Comparison of ENCODE assay signal across 1 cellular context in the genomic region with DNA sequence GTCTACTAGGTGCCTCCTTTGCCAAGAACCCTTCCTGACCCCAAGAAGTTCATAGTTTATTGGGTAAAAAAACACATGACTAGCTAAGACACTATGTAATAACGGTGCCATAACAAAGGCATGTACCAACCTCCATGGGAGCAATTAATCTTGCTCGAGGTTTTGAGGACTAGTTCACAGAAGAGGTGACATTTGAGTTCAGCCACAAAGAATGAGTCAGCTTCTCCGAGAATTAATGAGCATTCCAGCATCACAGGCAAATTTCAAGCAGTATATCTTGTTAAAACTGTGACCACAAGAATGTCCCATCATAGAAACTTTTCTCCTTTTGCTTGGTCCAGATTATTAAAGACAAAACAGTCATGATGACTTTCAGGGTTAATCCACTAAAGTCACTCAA.
TF ChIP-seq lines count a peak whose summit lies in the region.

No MANE protein-coding gene starts in this region.

TF ChIP-seq in SK-N-SH, 30 proteins besides CTCF, POLR2A, EP300 and RAD21 (continued from another document):
- TF ChIP-seq NFIC (IDR thresholded peaks at IDR 0.05; ENCODE audit: borderline replicate concordance) (peak; percentile 56; the same call in 1 of the 2 replicates), RFX5 (IDR thresholded peaks at IDR 0.05; ENCODE audit: low read length) (no peak), FOXM1 (IDR thresholded peaks at IDR 0.05; ENCODE audit: low read depth) (0 out of 2 replicates have a peak, but pooled peaks have one; percentile 58), SMC3 (IDR thresholded peaks at IDR 0.05; ENCODE audit: low read depth, low read length) (no peak), CHD2 (IDR thresholded peaks at IDR 0.05; ENCODE audit: low read length, partially characterized antibody) (no peak), FOXJ3 (CRISPR knock-in tag; IDR thresholded peaks at IDR 0.05) (no peak), EZH2phosphoT487 (IDR thresholded peaks at IDR 0.05; ENCODE audit: borderline replicate concordance, low read depth) (no peak), ELF1 (IDR thresholded peaks at IDR 0.05) (no peak), GABPA (IDR thresholded peaks at IDR 0.05; ENCODE audit: low read depth) (no peak), MXI1 (IDR thresholded peaks at IDR 0.05; ENCODE audit: low read depth, low read length) (no peak), RXRA (IDR thresholded peaks at IDR 0.05; ENCODE audit: borderline replicate concordance, low read depth) (peak; percentile 79), TAF1 (IDR thresholded peaks at IDR 0.05; ENCODE audit: borderline replicate concordance, low read depth, low read length) (peak; percentile 25; the same call in 1 of the 2 replicates), SIN3A (IDR thresholded peaks at IDR 0.05; ENCODE audit: borderline replicate concordance, low read depth, low read length) (0 out of 2 replicates have a peak, but pooled peaks have one; percentile 54), NRF1 (IDR thresholded peaks at IDR 0.05; ENCODE audit: low read depth, low read length) (no peak), TEAD4 (IDR thresholded peaks at IDR 0.05; ENCODE audit: borderline replicate concordance, insufficient read depth) (peak; percentile 80; the same call in 1 of the 2 replicates)
- TF ChIP-seq, protein P1, sequence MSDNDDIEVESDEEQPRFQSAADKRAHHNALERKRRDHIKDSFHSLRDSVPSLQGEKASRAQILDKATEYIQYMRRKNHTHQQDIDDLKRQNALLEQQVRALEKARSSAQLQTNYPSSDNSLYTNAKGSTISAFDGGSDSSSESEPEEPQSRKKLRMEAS (IDR thresholded peaks at IDR 0.05; ENCODE audit: low read depth), result peak; percentile 29; the same call in 1 of the 2 replicates
- TF ChIP-seq, protein P2, sequence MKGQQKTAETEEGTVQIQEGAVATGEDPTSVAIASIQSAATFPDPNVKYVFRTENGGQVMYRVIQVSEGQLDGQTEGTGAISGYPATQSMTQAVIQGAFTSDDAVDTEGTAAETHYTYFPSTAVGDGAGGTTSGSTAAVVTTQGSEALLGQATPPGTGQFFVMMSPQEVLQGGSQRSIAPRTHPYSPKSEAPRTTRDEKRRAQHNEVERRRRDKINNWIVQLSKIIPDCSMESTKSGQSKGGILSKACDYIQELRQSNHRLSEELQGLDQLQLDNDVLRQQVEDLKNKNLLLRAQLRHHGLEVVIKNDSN (IDR thresholded peaks at IDR 0.05; ENCODE audit: borderline replicate concordance, low read depth), result no peak
- TF ChIP-seq, protein P3, sequence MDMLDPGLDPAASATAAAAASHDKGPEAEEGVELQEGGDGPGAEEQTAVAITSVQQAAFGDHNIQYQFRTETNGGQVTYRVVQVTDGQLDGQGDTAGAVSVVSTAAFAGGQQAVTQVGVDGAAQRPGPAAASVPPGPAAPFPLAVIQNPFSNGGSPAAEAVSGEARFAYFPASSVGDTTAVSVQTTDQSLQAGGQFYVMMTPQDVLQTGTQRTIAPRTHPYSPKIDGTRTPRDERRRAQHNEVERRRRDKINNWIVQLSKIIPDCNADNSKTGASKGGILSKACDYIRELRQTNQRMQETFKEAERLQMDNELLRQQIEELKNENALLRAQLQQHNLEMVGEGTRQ (IDR thresholded peaks at IDR 0.05; ENCODE audit: borderline replicate concordance, low read depth, low read length), result no peak
TF ChIP-seq in SK-N-SH: peak in this region for 12.
